ENCODE assay signal across 1 cellular context in the genomic region with DNA sequence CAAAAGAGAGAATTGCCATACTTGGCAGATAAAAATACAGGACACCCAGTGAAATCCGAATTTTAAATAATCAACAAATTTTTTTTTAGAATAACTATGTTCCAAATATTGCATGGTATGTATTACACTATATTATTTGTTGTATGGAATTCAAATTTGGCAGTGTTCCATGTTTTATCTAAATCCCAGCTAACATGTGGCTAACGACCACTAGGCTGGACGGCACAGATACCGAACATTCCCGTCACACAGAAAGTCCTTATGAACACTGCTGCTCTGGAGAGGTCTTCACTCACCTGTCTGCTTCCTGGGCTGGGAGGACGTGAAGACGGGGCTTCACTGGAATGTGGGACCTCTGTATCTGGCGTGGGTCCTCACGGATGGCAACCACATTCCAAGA.
TF ChIP-seq lines count a peak whose summit lies in the region.

No MANE protein-coding gene starts in this region.

TF ChIP-seq in IMR-90, 13 proteins besides CTCF, POLR2A, EP300 and RAD21:
- no peak for TF ChIP-seq BHLHE40 (IDR thresholded peaks at IDR 0.05; ENCODE audit: low read depth, low read length)
- no peak for TF ChIP-seq USF2 (IDR thresholded peaks at IDR 0.05; ENCODE audit: low read depth, low read length)
- no peak for TF ChIP-seq FOS (IDR thresholded peaks at IDR 0.05; ENCODE audit: low read depth, low read length)
- no peak for TF ChIP-seq RFX5 (IDR thresholded peaks at IDR 0.05; ENCODE audit: low read depth, low read length)
- no peak for TF ChIP-seq MAZ (IDR thresholded peaks at IDR 0.05; ENCODE audit: borderline replicate concordance, low read depth, low read length)
- TF ChIP-seq NFE2L2 (IDR thresholded peaks at IDR 0.05; ENCODE audit: low read depth, low read length): no peak
